Comparison of ENCODE assay signal across 1 cellular context in genomic region chr2:101763496-101764333, GRCh38.
TF ChIP-seq lines count a peak whose summit lies in the region.

No MANE protein-coding gene starts in this region.

TF ChIP-seq in HepG2, 621 proteins besides CTCF, POLR2A, EP300 and RAD21 (continued from another document and continues in another):
- no peak for TF ChIP-seq RELA (CRISPR knock-in tag; IDR thresholded peaks at IDR 0.05)
- TF ChIP-seq SMAD1 (CRISPR knock-in tag; IDR thresholded peaks at IDR 0.05; ENCODE audit: borderline replicate concordance, low read depth) = no peak
- TF ChIP-seq HMG20B (CRISPR knock-in tag; conservative IDR thresholded peaks at IDR 0.05) = peak; percentile 95; the same call in 1 of the 2 replicates
- no peak for TF ChIP-seq CENPT (CRISPR knock-in tag; IDR thresholded peaks at IDR 0.05; ENCODE audit: low read depth)
- no peak for TF ChIP-seq IRX3 (CRISPR knock-in tag; IDR thresholded peaks at IDR 0.05; ENCODE audit: borderline replicate concordance, low read depth)
- no peak for TF ChIP-seq BORCS8-MEF2B (CRISPR knock-in tag; IDR thresholded peaks at IDR 0.05)
- TF ChIP-seq, protein P1, sequence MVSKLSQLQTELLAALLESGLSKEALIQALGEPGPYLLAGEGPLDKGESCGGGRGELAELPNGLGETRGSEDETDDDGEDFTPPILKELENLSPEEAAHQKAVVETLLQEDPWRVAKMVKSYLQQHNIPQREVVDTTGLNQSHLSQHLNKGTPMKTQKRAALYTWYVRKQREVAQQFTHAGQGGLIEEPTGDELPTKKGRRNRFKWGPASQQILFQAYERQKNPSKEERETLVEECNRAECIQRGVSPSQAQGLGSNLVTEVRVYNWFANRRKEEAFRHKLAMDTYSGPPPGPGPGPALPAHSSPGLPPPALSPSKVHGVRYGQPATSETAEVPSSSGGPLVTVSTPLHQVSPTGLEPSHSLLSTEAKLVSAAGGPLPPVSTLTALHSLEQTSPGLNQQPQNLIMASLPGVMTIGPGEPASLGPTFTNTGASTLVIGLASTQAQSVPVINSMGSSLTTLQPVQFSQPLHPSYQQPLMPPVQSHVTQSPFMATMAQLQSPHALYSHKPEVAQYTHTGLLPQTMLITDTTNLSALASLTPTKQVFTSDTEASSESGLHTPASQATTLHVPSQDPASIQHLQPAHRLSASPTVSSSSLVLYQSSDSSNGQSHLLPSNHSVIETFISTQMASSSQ (IDR thresholded peaks at IDR 0.05; ENCODE audit: low read depth) = peak; percentile 69
- TF ChIP-seq, protein P1 (CRISPR knock-in tag; IDR thresholded peaks at IDR 0.05; ENCODE audit: borderline replicate concordance) = peak; percentile 77; the same call in 1 of the 2 replicates
- TF ChIP-seq, protein P2, sequence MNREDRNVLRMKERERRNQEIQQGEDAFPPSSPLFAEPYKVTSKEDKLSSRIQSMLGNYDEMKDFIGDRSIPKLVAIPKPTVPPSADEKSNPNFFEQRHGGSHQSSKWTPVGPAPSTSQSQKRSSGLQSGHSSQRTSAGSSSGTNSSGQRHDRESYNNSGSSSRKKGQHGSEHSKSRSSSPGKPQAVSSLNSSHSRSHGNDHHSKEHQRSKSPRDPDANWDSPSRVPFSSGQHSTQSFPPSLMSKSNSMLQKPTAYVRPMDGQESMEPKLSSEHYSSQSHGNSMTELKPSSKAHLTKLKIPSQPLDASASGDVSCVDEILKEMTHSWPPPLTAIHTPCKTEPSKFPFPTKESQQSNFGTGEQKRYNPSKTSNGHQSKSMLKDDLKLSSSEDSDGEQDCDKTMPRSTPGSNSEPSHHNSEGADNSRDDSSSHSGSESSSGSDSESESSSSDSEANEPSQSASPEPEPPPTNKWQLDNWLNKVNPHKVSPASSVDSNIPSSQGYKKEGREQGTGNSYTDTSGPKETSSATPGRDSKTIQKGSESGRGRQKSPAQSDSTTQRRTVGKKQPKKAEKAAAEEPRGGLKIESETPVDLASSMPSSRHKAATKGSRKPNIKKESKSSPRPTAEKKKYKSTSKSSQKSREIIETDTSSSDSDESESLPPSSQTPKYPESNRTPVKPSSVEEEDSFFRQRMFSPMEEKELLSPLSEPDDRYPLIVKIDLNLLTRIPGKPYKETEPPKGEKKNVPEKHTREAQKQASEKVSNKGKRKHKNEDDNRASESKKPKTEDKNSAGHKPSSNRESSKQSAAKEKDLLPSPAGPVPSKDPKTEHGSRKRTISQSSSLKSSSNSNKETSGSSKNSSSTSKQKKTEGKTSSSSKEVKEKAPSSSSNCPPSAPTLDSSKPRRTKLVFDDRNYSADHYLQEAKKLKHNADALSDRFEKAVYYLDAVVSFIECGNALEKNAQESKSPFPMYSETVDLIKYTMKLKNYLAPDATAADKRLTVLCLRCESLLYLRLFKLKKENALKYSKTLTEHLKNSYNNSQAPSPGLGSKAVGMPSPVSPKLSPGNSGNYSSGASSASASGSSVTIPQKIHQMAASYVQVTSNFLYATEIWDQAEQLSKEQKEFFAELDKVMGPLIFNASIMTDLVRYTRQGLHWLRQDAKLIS (CRISPR knock-in tag; IDR thresholded peaks at IDR 0.05) = no peak
- no peak for TF ChIP-seq JARID2 (CRISPR knock-in tag; IDR thresholded peaks at IDR 0.05; ENCODE audit: insufficient replicate concordance)
- TF ChIP-seq PRPF4 (IDR thresholded peaks at IDR 0.05; ENCODE audit: low read depth, low read length, poor library complexity, severe bottlenecking) = no peak
- peak; percentile 71; the same call in 1 of the 2 replicates for TF ChIP-seq ZNF646 (CRISPR knock-in tag; IDR thresholded peaks at IDR 0.05)
- TF ChIP-seq HDAC2 (CRISPR knock-in tag; IDR thresholded peaks at IDR 0.05) = peak; percentile 97
- TF ChIP-seq NBN (conservative IDR thresholded peaks at IDR 0.05) = no peak
- TF ChIP-seq SP1 (IDR thresholded peaks at IDR 0.05) = no peak
- no peak for TF ChIP-seq SP1 (CRISPR knock-in tag; IDR thresholded peaks at IDR 0.05)
- peak; percentile 84 for TF ChIP-seq TCF7 (IDR thresholded peaks at IDR 0.05; ENCODE audit: low read depth)
- no peak for TF ChIP-seq ISX (CRISPR knock-in tag; conservative IDR thresholded peaks at IDR 0.05)
- TF ChIP-seq ZKSCAN8 (CRISPR knock-in tag; IDR thresholded peaks at IDR 0.05; ENCODE audit: borderline replicate concordance) = peak; percentile 69; the same call in 1 of the 2 replicates
- TF ChIP-seq, protein P3, sequence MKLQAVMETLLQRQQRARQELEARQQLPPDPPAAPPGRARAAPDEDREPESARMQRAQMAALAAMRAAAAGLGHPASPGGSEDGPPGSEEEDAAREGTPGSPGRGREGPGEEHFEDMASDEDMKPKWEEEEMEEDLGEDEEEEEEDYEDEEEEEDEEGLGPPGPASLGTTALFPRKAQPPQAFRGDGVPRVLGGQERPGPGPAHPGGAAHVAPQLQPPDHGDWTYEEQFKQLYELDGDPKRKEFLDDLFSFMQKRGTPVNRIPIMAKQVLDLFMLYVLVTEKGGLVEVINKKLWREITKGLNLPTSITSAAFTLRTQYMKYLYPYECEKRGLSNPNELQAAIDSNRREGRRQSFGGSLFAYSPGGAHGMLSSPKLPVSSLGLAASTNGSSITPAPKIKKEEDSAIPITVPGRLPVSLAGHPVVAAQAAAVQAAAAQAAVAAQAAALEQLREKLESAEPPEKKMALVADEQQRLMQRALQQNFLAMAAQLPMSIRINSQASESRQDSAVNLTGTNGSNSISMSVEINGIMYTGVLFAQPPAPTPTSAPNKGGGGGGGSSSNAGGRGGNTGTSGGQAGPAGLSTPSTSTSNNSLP (IDR thresholded peaks at IDR 0.05; ENCODE audit: low read depth, low read length) = peak; percentile 97
- no peak for TF ChIP-seq ZSCAN22 (CRISPR knock-in tag; IDR thresholded peaks at IDR 0.05)
- peak; percentile 68; the same call in 1 of the 2 replicates for TF ChIP-seq STAT5B (CRISPR knock-in tag; IDR thresholded peaks at IDR 0.05)
- TF ChIP-seq ELF1 (CRISPR knock-in tag; IDR thresholded peaks at IDR 0.05) = 0 out of 2 replicates have a peak, but pooled peaks have one; percentile 20
- TF ChIP-seq ZFX (CRISPR knock-in tag; IDR thresholded peaks at IDR 0.05; ENCODE audit: low read depth) = no peak
- peak; percentile 61; the same call in 1 of the 2 replicates for TF ChIP-seq CREB1 (IDR thresholded peaks at IDR 0.05)
- peak; percentile 81 for TF ChIP-seq CREB1 (CRISPR knock-in tag; IDR thresholded peaks at IDR 0.05)
- TF ChIP-seq JUND (CRISPR knock-in tag; IDR thresholded peaks at IDR 0.05) = no peak
- no peak for TF ChIP-seq KLF12 (CRISPR knock-in tag; IDR thresholded peaks at IDR 0.05; ENCODE audit: borderline replicate concordance)
- no peak for TF ChIP-seq TAF1 (CRISPR knock-in tag; IDR thresholded peaks at IDR 0.05)
- no peak for TF ChIP-seq PITX1 (CRISPR knock-in tag; IDR thresholded peaks at IDR 0.05)
- no peak for TF ChIP-seq ZNF780A (CRISPR knock-in tag; IDR thresholded peaks at IDR 0.05)
- TF ChIP-seq TEAD3 (CRISPR knock-in tag; optimal IDR thresholded peaks at IDR 0.05; ENCODE audit: borderline replicate concordance) = peak; percentile 90
- TF ChIP-seq REST (IDR thresholded peaks at IDR 0.05; ENCODE audit: borderline replicate concordance in 1 of 2, low read depth in 1 of 2, low read length in 2 of 2) = peak in 1 of 2 experiments; percentile 30; a peak in 1 of 4 replicates
- no peak for TF ChIP-seq ZNF841 (CRISPR knock-in tag; IDR thresholded peaks at IDR 0.05; ENCODE audit: borderline replicate concordance)
- TF ChIP-seq MLLT10 (CRISPR knock-in tag; IDR thresholded peaks at IDR 0.05) = 0 out of 2 replicates have a peak, but pooled peaks have one; percentile 7
- no peak for TF ChIP-seq KDM5A (IDR thresholded peaks at IDR 0.05; ENCODE audit: borderline replicate concordance, low read length)
- TF ChIP-seq SP5 (CRISPR knock-in tag; IDR thresholded peaks at IDR 0.05; ENCODE audit: borderline replicate concordance, low read depth) = peak; percentile 41; the same call in 1 of the 2 replicates
- TF ChIP-seq, protein P4, sequence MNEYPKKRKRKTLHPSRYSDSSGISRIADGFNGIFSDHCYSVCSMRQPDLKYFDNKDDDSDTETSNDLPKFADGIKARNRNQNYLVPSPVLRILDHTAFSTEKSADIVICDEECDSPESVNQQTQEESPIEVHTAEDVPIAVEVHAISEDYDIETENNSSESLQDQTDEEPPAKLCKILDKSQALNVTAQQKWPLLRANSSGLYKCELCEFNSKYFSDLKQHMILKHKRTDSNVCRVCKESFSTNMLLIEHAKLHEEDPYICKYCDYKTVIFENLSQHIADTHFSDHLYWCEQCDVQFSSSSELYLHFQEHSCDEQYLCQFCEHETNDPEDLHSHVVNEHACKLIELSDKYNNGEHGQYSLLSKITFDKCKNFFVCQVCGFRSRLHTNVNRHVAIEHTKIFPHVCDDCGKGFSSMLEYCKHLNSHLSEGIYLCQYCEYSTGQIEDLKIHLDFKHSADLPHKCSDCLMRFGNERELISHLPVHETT (CRISPR knock-in tag; conservative IDR thresholded peaks at IDR 0.05) = no peak
- TF ChIP-seq ZNF143 (CRISPR knock-in tag; IDR thresholded peaks at IDR 0.05) = no peak
- TF ChIP-seq, protein P5, sequence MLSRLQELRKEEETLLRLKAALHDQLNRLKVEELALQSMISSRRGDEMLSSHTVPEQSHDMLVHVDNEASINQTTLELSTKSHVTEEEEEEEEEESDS (CRISPR knock-in tag; IDR thresholded peaks at IDR 0.05; ENCODE audit: borderline replicate concordance) = no peak
- TF ChIP-seq ZNF879 (CRISPR knock-in tag; IDR thresholded peaks at IDR 0.05) = 0 out of 2 replicates have a peak, but pooled peaks have one; percentile 37
- TF ChIP-seq HOXA9 (CRISPR knock-in tag; IDR thresholded peaks at IDR 0.05; ENCODE audit: borderline replicate concordance) = no peak
- no peak for TF ChIP-seq MYNN (CRISPR knock-in tag; IDR thresholded peaks at IDR 0.05; ENCODE audit: low read depth)
